8 cellular contexts compared by ENCODE assay signal in the genomic region with DNA sequence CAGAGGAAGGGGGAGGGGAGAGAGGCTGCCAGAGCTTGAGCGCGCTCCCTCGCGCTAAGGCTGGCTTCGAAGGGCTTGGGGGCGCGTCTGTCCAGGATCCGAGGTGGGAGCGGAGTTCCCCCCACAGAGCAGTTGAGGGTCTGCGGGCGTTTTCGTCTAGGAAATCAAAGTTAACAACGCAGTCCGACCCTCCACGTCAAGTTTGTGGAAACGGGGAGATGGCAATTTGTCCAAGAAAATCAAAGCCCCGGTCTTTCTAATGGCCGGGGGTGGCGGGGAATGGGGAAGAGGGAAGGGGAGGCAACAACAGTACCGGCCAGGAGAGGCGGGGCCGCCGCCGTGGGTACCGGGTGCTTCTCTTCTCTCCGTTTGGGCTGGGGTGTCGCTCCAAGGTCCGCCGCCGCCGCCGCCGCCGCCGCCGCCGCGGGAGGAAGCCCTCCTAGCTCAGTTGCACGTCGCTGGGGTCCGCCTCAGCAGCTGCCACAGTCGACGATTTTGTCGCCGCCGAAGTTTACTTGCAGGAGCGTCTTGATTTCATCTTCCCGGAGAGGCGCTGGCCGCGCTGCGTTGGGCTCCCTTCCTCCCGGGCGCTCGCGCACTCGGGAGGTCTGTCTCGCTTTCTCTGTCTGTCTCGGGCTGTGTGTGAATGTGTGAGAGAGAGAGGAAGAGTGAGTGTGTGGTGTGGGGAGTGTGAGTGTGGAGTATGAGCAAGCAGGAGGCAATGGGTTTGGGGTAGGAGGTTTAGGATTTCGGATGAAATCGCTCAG. TPM values are rescaled to one million over a fixed set of nuclear protein-coding genes. Genes with fewer than 3 reads are reported as not detected.
A peak's percentile ranks its signal among the peaks of the same experiment; 100 is the strongest.
DNase-seq lines count a peak whose midpoint lies in the region; ATAC-seq and TF ChIP-seq lines count a peak whose summit lies in the region.

No MANE protein-coding gene starts in this region.

- TF ChIP-seq CTCF in GM06990 (IDR thresholded peaks at IDR 0.05; ENCODE audit: insufficient read depth, low read length, poor library complexity, severe bottlenecking) (no peak), esophagus muscularis mucosa (IDR thresholded peaks at IDR 0.05) (no peak), parathyroid adenoma (IDR thresholded peaks at IDR 0.05) (no peak)

- intact Hi-C loops in esophagus muscularis mucosa (cut with DNase I) = no loop called here

- H3K27me3 ChIP-seq in GM06990 (replicated peaks; ENCODE audit: control insufficient read depth, insufficient read depth, low read length) (no peaks in the 10 kb centered on the region), esophagus muscularis mucosa (peaks cover 0 to 64% (median 23%) of the 10 kb centered on the region in 4 donors), parathyroid adenoma (ENCODE audit: control insufficient read depth, insufficient read depth, low read length) (no peaks in the 10 kb centered on the region)

- no peak overlapping the region for H3K9ac ChIP-seq in parathyroid adenoma

- TF ChIP-seq POLR2A in esophagus muscularis mucosa (IDR thresholded peaks at IDR 0.05; ENCODE audit: low read depth) = no peak

- H3K79me2 ChIP-seq in parathyroid adenoma = no peaks in the 10 kb centered on the region

- ATAC-seq in GM21825 (IDR thresholded peaks at IDR 0.05; ENCODE audit: unreplicated experiment) (no peak), HG03095 (IDR thresholded peaks at IDR 0.05; ENCODE audit: unreplicated experiment) (no peak)

- H3K4me2 ChIP-seq in parathyroid adenoma (ENCODE audit: low read length) = peak overlapping the region; percentile 74

- H3K4me3 ChIP-seq in GM06990 (replicated peaks; ENCODE audit: low read depth, low read length) = peak overlapping the region; percentile 25; the same call in 1 of the 2 replicates
- peak overlapping the region; percentile 45 to 60 (median 49) for H3K4me3 ChIP-seq in esophagus muscularis mucosa
- peak overlapping the region; percentile 40 for H3K4me3 ChIP-seq in parathyroid adenoma (ENCODE audit: low read depth, low read length)

- 46% methylated on average over 57 of the region's 61 CpGs for whole genome bisulfite sequencing in esophagus muscularis mucosa

- no peaks in the 10 kb centered on the region for H3K36me3 ChIP-seq in GM06990 (ENCODE audit: control insufficient read depth, insufficient read depth, low read length)
- H3K36me3 ChIP-seq in esophagus muscularis mucosa = no peaks in the 10 kb centered on the region
- H3K36me3 ChIP-seq in parathyroid adenoma (ENCODE audit: control insufficient read depth, insufficient read depth, low read length) = no peaks in the 10 kb centered on the region

- H3K27ac ChIP-seq in esophagus muscularis mucosa (replicated peaks in 1 of 4) (no peak overlapping the region), parathyroid adenoma (no peak overlapping the region)

- H3K9me3 ChIP-seq in esophagus muscularis mucosa (no peaks in the 10 kb centered on the region), parathyroid adenoma (ENCODE audit: control insufficient read depth, low read length) (no peaks in the 10 kb centered on the region)

- DNase-seq in GM06990 (ENCODE audit: extremely low read depth, insufficient read length) (no peak), NCI-H69 (lab: John Stamatoyannopoulos, UW) (peak; percentile 34), esophagus muscularis mucosa (ENCODE audit: extremely low spot score) (no peak), NCI-H1417 (lab: John Stamatoyannopoulos, UW) (no peak), germinal center (ENCODE audit: low spot score) (no peak)

- H3K4me1 ChIP-seq in esophagus muscularis mucosa = peaks cover 0 to 36% (median 33%) of the 10 kb centered on the region in 4 donors
- no peaks in the 10 kb centered on the region for H3K4me1 ChIP-seq in parathyroid adenoma

- no peak for TF ChIP-seq EP300 in esophagus muscularis mucosa (IDR thresholded peaks at IDR 0.05)

- peak overlapping the region; percentile 68 for H2AFZ ChIP-seq in parathyroid adenoma

RNA-seq across cellular contexts. Expression of a gene that starts 0.6 kb away (rescaled TPM):
- 1 to 10 TPM; 1.2 to 3.8 (median 2.2) TPM for total RNA-seq in esophagus muscularis mucosa
